Comparison of ENCODE assay signal across 1 cellular context in the genomic region with DNA sequence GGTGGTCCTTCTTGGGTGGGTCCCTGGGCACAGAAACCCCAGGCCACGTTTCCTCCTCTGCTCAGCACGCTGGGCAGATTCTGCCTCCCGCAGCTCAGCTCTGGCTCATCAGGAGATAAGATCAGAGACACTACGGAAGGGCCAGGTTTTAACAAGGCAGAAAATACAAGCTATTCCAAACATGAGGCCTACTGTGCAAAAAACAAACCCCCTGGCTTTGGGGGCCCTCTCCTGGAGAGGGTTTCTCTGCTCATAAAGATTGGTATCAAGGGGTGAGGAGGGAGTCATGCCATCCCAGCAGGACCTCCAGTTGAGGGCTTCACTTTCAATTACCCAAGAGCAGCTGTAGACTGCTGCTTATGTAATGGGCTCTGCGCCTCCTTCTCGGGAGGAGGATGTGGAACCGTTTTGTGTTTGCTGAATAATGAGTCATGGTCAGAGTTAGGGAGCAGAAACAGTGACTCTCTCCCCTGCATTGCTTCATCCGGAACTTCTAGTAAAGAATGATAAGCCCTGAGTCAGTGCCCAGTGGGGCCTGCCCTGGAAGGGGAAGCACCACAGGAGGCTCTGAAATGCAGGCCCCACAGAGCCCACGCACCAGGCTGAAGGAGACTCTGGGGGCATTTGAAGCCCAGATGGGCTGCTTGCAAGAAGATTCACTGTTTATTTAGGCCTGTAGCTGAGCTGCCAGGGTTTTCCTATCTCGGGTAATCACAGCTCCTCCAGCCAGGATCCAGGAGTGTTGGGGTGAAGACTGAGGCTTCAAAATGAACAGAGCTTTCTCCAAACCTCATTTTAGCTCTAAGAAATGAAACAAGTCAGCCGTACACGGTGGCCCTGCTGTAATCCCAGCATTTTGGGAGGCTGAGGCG.
TF ChIP-seq lines count a peak whose summit lies in the region.

No MANE protein-coding gene starts in this region.

TF ChIP-seq in HepG2, 621 proteins besides CTCF, POLR2A, EP300 and RAD21 (continued from another document and continues in another):
- TF ChIP-seq, protein P1, sequence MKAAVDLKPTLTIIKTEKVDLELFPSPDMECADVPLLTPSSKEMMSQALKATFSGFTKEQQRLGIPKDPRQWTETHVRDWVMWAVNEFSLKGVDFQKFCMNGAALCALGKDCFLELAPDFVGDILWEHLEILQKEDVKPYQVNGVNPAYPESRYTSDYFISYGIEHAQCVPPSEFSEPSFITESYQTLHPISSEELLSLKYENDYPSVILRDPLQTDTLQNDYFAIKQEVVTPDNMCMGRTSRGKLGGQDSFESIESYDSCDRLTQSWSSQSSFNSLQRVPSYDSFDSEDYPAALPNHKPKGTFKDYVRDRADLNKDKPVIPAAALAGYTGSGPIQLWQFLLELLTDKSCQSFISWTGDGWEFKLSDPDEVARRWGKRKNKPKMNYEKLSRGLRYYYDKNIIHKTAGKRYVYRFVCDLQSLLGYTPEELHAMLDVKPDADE (CRISPR knock-in tag; IDR thresholded peaks at IDR 0.05) = no peak
- peak; percentile 77; the same call in 1 of the 2 replicates for TF ChIP-seq IRF2 (CRISPR knock-in tag; IDR thresholded peaks at IDR 0.05)
- TF ChIP-seq PAX8 (CRISPR knock-in tag; IDR thresholded peaks at IDR 0.05; ENCODE audit: borderline replicate concordance) = no peak
- no peak for TF ChIP-seq ZNF335 (CRISPR knock-in tag; IDR thresholded peaks at IDR 0.05)
- TF ChIP-seq PTBP1 (IDR thresholded peaks at IDR 0.05; ENCODE audit: low read depth, low read length, poor library complexity, severe bottlenecking) = no peak
- TF ChIP-seq SP5 (CRISPR knock-in tag; IDR thresholded peaks at IDR 0.05; ENCODE audit: borderline replicate concordance, low read depth) = 0 out of 2 replicates have a peak, but pooled peaks have one; percentile 18
- TF ChIP-seq TFAP4 (IDR thresholded peaks at IDR 0.05; ENCODE audit: borderline replicate concordance, low read depth) = peak; percentile 76; the same call in 1 of the 2 replicates
- TF ChIP-seq CHD2 (IDR thresholded peaks at IDR 0.05; ENCODE audit: low read depth, low read length) = no peak
- peak; percentile 52; the same call in 1 of the 2 replicates for TF ChIP-seq PATZ1 (CRISPR knock-in tag; IDR thresholded peaks at IDR 0.05)
- TF ChIP-seq, protein P2, sequence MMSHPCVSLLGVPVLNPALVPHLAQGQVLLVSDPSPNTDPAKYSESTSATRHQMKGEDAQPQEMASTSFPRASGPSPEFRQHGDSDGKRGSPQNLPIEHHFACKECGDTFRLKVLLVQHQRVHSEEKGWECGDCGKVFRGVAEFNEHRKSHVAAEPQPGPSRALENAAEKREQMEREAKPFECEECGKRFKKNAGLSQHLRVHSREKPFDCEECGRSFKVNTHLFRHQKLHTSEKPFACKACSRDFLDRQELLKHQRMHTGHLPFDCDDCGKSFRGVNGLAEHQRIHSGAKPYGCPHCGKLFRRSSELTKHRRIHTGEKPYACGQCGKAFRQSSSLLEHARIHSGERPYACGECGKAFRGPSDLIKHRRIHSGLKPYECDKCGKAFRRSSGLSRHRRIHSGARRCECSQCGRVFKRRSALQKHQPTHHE (CRISPR knock-in tag; IDR thresholded peaks at IDR 0.05; ENCODE audit: borderline replicate concordance) = no peak
- TF ChIP-seq ZNF761 (CRISPR knock-in tag; conservative IDR thresholded peaks at IDR 0.05) = no peak
- no peak for TF ChIP-seq ATF5 (CRISPR knock-in tag; IDR thresholded peaks at IDR 0.05; ENCODE audit: low read depth)
- no peak for TF ChIP-seq ZNF740 (CRISPR knock-in tag; IDR thresholded peaks at IDR 0.05)
- no peak for TF ChIP-seq HDAC6 (IDR thresholded peaks at IDR 0.05; ENCODE audit: low read depth, low read length)
- no peak for TF ChIP-seq ADNP (CRISPR knock-in tag; IDR thresholded peaks at IDR 0.05)
- TF ChIP-seq, protein P3, sequence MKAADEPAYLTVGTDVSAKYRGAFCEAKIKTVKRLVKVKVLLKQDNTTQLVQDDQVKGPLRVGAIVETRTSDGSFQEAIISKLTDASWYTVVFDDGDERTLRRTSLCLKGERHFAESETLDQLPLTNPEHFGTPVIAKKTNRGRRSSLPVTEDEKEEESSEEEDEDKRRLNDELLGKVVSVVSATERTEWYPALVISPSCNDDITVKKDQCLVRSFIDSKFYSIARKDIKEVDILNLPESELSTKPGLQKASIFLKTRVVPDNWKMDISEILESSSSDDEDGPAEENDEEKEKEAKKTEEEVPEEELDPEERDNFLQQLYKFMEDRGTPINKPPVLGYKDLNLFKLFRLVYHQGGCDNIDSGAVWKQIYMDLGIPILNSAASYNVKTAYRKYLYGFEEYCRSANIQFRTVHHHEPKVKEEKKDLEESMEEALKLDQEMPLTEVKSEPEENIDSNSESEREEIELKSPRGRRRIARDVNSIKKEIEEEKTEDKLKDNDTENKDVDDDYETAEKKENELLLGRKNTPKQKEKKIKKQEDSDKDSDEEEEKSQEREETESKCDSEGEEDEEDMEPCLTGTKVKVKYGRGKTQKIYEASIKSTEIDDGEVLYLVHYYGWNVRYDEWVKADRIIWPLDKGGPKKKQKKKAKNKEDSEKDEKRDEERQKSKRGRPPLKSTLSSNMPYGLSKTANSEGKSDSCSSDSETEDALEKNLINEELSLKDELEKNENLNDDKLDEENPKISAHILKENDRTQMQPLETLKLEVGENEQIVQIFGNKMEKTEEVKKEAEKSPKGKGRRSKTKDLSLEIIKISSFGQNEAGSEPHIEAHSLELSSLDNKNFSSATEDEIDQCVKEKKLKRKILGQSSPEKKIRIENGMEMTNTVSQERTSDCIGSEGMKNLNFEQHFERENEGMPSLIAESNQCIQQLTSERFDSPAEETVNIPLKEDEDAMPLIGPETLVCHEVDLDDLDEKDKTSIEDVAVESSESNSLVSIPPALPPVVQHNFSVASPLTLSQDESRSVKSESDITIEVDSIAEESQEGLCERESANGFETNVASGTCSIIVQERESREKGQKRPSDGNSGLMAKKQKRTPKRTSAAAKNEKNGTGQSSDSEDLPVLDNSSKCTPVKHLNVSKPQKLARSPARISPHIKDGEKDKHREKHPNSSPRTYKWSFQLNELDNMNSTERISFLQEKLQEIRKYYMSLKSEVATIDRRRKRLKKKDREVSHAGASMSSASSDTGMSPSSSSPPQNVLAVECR (CRISPR knock-in tag; IDR thresholded peaks at IDR 0.05; ENCODE audit: borderline replicate concordance) = peak; percentile 29; the same call in 1 of the 2 replicates
- TF ChIP-seq BATF2 (CRISPR knock-in tag; IDR thresholded peaks at IDR 0.05) = no peak
- TF ChIP-seq ZNF616 (CRISPR knock-in tag; IDR thresholded peaks at IDR 0.05; ENCODE audit: low read depth) = no peak
- no peak for TF ChIP-seq ZNF326 (CRISPR knock-in tag; IDR thresholded peaks at IDR 0.05; ENCODE audit: borderline replicate concordance)
- no peak for TF ChIP-seq ARNTL (CRISPR knock-in tag; IDR thresholded peaks at IDR 0.05)
- TF ChIP-seq RFXAP (CRISPR knock-in tag; IDR thresholded peaks at IDR 0.05; ENCODE audit: borderline replicate concordance) = peak; percentile 63; the same call in 1 of the 2 replicates
- TF ChIP-seq, protein P4, sequence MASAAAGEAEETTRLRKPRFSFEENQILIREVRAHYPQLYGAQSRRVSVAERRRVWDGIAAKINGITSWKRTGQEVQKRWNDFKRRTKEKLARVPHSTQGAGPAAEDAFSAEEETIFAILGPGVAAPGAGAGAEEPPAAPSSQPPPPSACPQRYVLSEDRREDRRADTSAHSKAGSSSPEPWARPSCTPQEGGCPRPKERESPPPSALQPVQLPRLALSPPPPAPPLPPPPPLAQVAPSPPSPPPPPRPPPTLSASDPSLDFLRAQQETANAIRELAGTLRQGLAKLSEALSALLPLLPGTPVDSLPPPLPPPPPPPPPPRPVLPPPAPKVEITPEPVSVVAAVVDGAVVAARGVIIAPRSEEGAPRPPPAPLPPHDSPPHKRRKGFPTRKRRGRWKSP (CRISPR knock-in tag; IDR thresholded peaks at IDR 0.05) = 0 out of 2 replicates have a peak, but pooled peaks have one; percentile 41
- TF ChIP-seq GABPB1 (CRISPR knock-in tag; IDR thresholded peaks at IDR 0.05) = peak; percentile 54; the same call in 1 of the 2 replicates
- peak; percentile 87; the same call in 1 of the 2 replicates for TF ChIP-seq HMG20A (CRISPR knock-in tag; IDR thresholded peaks at IDR 0.05; ENCODE audit: borderline replicate concordance)
- no peak for TF ChIP-seq ZNF20 (CRISPR knock-in tag; IDR thresholded peaks at IDR 0.05)
- TF ChIP-seq HNRNPLL (IDR thresholded peaks at IDR 0.05; ENCODE audit: low read depth, low read length, poor library complexity, severe bottlenecking) = no peak
- no peak for TF ChIP-seq RORA (CRISPR knock-in tag; IDR thresholded peaks at IDR 0.05)
- TF ChIP-seq GPBP1L1 (CRISPR knock-in tag; IDR thresholded peaks at IDR 0.05) = no peak
- TF ChIP-seq GLMP (CRISPR knock-in tag; IDR thresholded peaks at IDR 0.05; ENCODE audit: borderline replicate concordance) = no peak
- no peak for TF ChIP-seq ZNF816 (CRISPR knock-in tag; IDR thresholded peaks at IDR 0.05; ENCODE audit: borderline replicate concordance)
- TF ChIP-seq, protein P5, sequence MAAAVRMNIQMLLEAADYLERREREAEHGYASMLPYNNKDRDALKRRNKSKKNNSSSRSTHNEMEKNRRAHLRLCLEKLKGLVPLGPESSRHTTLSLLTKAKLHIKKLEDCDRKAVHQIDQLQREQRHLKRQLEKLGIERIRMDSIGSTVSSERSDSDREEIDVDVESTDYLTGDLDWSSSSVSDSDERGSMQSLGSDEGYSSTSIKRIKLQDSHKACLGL (CRISPR knock-in tag; IDR thresholded peaks at IDR 0.05) = no peak
- TF ChIP-seq MED1 (CRISPR knock-in tag; IDR thresholded peaks at IDR 0.05) = peak; percentile 88
- no peak for TF ChIP-seq E2F2 (CRISPR knock-in tag; IDR thresholded peaks at IDR 0.05; ENCODE audit: borderline replicate concordance)
- no peak for TF ChIP-seq PAF1 (CRISPR knock-in tag; IDR thresholded peaks at IDR 0.05)
- TF ChIP-seq ZNF232 (CRISPR knock-in tag; IDR thresholded peaks at IDR 0.05; ENCODE audit: borderline replicate concordance) = no peak; the same call in 1 of the 2 replicates
- no peak for TF ChIP-seq ZNF354B (CRISPR knock-in tag; IDR thresholded peaks at IDR 0.05)
